Comparison of ENCODE assay signal across 31 cellular contexts in the genomic region with DNA sequence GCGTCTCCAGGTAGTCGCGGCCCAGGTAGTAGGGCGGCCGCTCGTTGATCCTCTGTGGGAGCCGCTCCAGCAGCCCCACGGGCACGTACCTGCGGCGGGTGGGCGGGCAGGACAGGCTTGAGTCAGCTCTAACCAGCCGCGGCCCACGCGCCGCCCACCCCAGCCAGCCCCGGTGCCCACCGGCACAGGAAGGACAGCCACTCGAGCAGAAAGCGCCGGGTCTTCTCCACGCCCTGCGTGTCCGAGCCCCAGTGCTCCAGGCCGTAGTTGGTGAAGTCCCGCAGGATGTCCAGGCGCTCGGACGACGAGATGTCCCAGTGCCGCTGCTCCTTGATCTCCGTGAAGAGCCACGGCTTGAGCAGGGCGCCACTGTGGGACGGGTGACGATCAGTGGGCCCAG. TPM values are rescaled to one million over a fixed set of nuclear protein-coding genes. Genes with fewer than 3 reads are reported as not detected.
"Had no signal": no experiment of that assay in that cellular context is flagged by ENCODE, and none has a peak within 500 bp of the region (broad histone marks: within the 10 kb centered on the region; RNA-seq: fewer than 3 reads in every experiment).

No MANE protein-coding gene starts in this region.

- H3K27ac ChIP-seq: colonic mucosa, epithelial cell of prostate, esophagus squamous epithelium, gastrocnemius medialis, heart right ventricle, left lung, lower lobe of right lung had no signal

- H3K9me3 ChIP-seq: colonic mucosa, esophagus squamous epithelium, gastrocnemius medialis, heart right ventricle, left lung, lower lobe of right lung, mucosa of descending colon had no signal

- DNase-seq: colonic mucosa; cortex of kidney; effector CD8-positive, alpha-beta T cell; effector memory CD8-positive, alpha-beta T cell; endodermal cell; erythroblast; esophagus squamous epithelium; foreskin fibroblast; foreskin melanocyte; gastrocnemius medialis; glutamatergic neuron; head of caudate nucleus; heart right ventricle; hippocampal formation; left cardiac atrium; left ventricle myocardium superior; lower lobe of right lung; mesenchymal stem cell; mucosa of descending colon had no signal

- FAIRE-seq: endometrium, islet of Langerhans, keratinocyte had no signal

- H3K4me3 ChIP-seq: colonic mucosa, esophagus squamous epithelium, gastrocnemius medialis, heart right ventricle, left lung, lower lobe of right lung, mucosa of descending colon had no signal

- H3K27me3 ChIP-seq: colonic mucosa, esophagus squamous epithelium, gastrocnemius medialis, heart right ventricle, left lung had no signal

- ATAC-seq: effector memory CD8-positive, alpha-beta T cell; esophagus mucosa; gastrocnemius medialis; heart right ventricle; left cardiac atrium; left lung; left ventricle myocardium superior; lower lobe of right lung; mucosa of descending colon had no signal

RNA-seq across cellular contexts. Expression of a gene that starts 19.4 kb away (rescaled TPM):
- total RNA-seq: gastrocnemius medialis, glomerular endothelial cell, myocyte had no signal
- polyA plus RNA-seq: keratinocyte had no signal

RNA-seq across cellular contexts. Expression of a gene that starts 54.1 kb away (rescaled TPM):
- total RNA-seq: dermis microvascular lymphatic vessel endothelial cell, endodermal cell, glomerular endothelial cell, heart right ventricle, left cardiac atrium, left ventricle myocardium superior, lung microvascular endothelial cell, mesenteric fat pad, mesothelial cell of epicardium, myocyte had no signal
- polyA plus RNA-seq: heart right ventricle, keratinocyte had no signal
